Comparison of ENCODE assay signal across 9 cellular contexts in the genomic region with DNA sequence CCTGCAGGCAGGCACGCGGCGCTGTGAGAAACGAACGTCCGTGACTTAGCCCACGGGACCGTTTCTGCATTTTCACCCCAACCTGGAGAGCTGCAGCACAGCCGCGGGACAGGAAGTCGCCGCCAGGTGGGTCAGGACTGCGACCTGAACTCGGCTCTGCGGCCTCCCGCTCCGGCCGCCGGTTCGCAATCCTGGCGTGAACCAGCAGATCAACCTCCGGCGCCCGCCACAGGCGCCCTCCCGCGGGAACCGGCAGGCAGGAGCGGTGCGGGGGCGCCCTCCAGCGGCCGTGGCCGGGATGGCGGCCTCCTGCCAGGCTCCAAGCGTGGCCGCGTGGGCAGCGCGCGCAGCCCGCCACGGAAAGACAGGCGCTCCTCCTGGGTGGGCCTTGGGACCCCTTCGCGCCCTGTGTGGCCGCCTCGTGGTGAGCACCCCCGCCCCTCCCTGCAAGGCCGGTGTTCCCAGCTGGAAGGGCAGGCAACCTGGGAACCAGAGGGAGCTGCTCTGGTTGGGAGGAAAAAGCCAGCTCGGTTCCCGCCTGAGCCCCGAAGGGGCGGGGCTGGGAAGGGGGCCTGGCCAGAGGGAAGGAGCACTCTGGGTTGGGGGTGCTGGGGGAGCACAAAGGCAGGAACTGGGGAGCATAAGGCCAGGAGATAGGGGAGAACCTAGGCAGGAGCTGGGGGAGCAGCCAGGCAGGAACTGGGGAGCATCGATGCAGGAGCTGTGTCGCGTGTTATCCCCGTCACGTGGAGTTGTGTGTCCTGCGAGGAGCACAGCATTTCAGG. TPM values are rescaled to one million over a fixed set of nuclear protein-coding genes. Genes with fewer than 3 reads are reported as not detected.
DNase-seq lines count a peak whose midpoint lies in the region; ATAC-seq, FAIRE-seq and TF ChIP-seq lines count a peak whose summit lies in the region.
"Had no signal": no experiment of that assay in that cellular context is flagged by ENCODE, and none has a peak within 500 bp of the region (broad histone marks: within the 10 kb centered on the region; RNA-seq: fewer than 3 reads in every experiment).

No MANE protein-coding gene starts in this region.

- H3K27ac Mint-ChIP-seq in activated naive CD8-positive, alpha-beta T cell treated with anti-CD3 and anti-CD28 coated beads, Interleukin-2, amount 10 ng/mL, durations not matched to agents 7 days and 5 days, result no peak overlapping the region
- H3K27ac Mint-ChIP-seq: stimulated activated naive CD8-positive, alpha-beta T cell treated with anti-CD3 and anti-CD28 coated beads, Interleukin-15, Interleukin-2, amounts not matched to agents 100 ng/mL and 50 ng/mL, for 24 hours had no signal

- H3K27me3 Mint-ChIP-seq in activated naive CD8-positive, alpha-beta T cell treated with anti-CD3 and anti-CD28 coated beads, Interleukin-2, amount 10 ng/mL, durations not matched to agents 7 days and 5 days, result peaks cover 38% of the 10 kb centered on the region

- intact Hi-C loops in heart left ventricle (cut with DNase I) (loop anchor here (1.0 to 10.0 kb wide), 18 partner anchors 28 to 342 kb away; a partner anchor contains a TSS), transverse colon (cut with DNase I; ENCODE audit: low total_unique reads) (loop anchor here (5.0 kb wide), 2 partner anchors 192 to 232 kb away; no protein-coding TSS in a partner anchor)

- in situ Hi-C loops in transverse colon (cut with MboI; ENCODE audit: low pct_ligation_motif_present in 1 of 4, low pct_unique_long_range_greater_than_20kb in 1 of 4, low sequenced_read_pairs in 3 of 4), result loop anchor here in 3 of 4 donors (25.0 kb wide), 3 partner anchors 97 to 222 kb away; a partner anchor contains a TSS

- ATAC-seq in activated naive CD8-positive, alpha-beta T cell treated with anti-CD3 and anti-CD28 coated beads, Interleukin-2, amount 10 ng/mL, durations not matched to agents 7 days and 5 days (ENCODE audit: low read depth), result peak; percentile 57
- ATAC-seq in heart left ventricle, result peak; percentile 23 to 75 (median 60)

- TF ChIP-seq CTCF in heart left ventricle (IDR thresholded peaks at IDR 0.05) (peak; percentile 93 to 100 (median 98)), transverse colon (IDR thresholded peaks at IDR 0.05) (peak; percentile 78 to 99 (median 97))

- no peak for TF ChIP-seq EP300 in transverse colon (IDR thresholded peaks at IDR 0.05; ENCODE audit: low read depth)

- H3K27ac ChIP-seq in heart left ventricle, result peak overlapping the region in 2 of 12 donors; percentile 49 to 62
- H3K27ac ChIP-seq in transverse colon, result no peak overlapping the region

- H3K4me3 Mint-ChIP-seq in activated naive CD8-positive, alpha-beta T cell treated with anti-CD3 and anti-CD28 coated beads, Interleukin-2, amount 10 ng/mL, durations not matched to agents 7 days and 5 days, result peak overlapping the region; percentile 10

- POLR2A ChIA-PET in activated naive CD8-positive, alpha-beta T cell treated with anti-CD3 and anti-CD28 coated beads, Interleukin-2, amount 10 ng/mL, durations not matched to agents 7 days and 5 days (lab: Charles Lee), result interaction anchor here (0.7 to 1.4 kb wide), 8 partner anchors 23 to 193 kb away, joined by 3 to 12 read pairs (median 4); a partner anchor contains a TSS

- no peak; the same call in 1 of the 2 replicates for TF ChIP-seq POLR2A in H54 (IDR thresholded peaks at IDR 0.05; ENCODE audit: low read depth, low read length)
- TF ChIP-seq POLR2A in heart left ventricle (IDR thresholded peaks at IDR 0.05), result no peak
- TF ChIP-seq POLR2A in transverse colon (IDR thresholded peaks at IDR 0.05), result no peak

- H3K4me3 ChIP-seq in heart left ventricle (peak overlapping the region; percentile 20 to 64 (median 51)), transverse colon (peak overlapping the region; percentile 16 to 52 (median 44))

- H3K4me1 ChIP-seq in heart left ventricle (peaks cover 0 to 70% (median 53%) of the 10 kb centered on the region in 12 donors), transverse colon (peaks cover 20 to 44% (median 38%) of the 10 kb centered on the region in 4 donors)

- peaks cover 9% of the 10 kb centered on the region for H3K4me1 Mint-ChIP-seq in activated naive CD8-positive, alpha-beta T cell treated with anti-CD3 and anti-CD28 coated beads, Interleukin-2, amount 10 ng/mL, durations not matched to agents 7 days and 5 days

- no peaks in the 10 kb centered on the region for H3K36me3 Mint-ChIP-seq in activated naive CD8-positive, alpha-beta T cell treated with anti-CD3 and anti-CD28 coated beads, Interleukin-2, amount 10 ng/mL, durations not matched to agents 7 days and 5 days

- FAIRE-seq in H54 (lab: Jason Lieb, UNC), result no peak

- no peaks in the 10 kb centered on the region for H3K9me3 ChIP-seq in heart left ventricle
- no peaks in the 10 kb centered on the region for H3K9me3 ChIP-seq in transverse colon

- WGBS in heart left ventricle, 4 donors, result 5 to 22% (median 12%) methylated on average over 13 to 60 of the region's 60 CpGs
- 10% methylated on average over 27 of the region's 60 CpGs; no CpG with 5 or more reads in 1 of the 2 donors for WGBS in transverse colon (ENCODE audit: low coverage in 1 of 2), 2 donors

- H3K27me3 ChIP-seq in heart left ventricle (peaks cover 0 to 8% (median 0%) of the 10 kb centered on the region in 9 donors), transverse colon (peaks cover 29% of the 10 kb centered on the region)

- H3K9me3 Mint-ChIP-seq in activated naive CD8-positive, alpha-beta T cell treated with anti-CD3 and anti-CD28 coated beads, Interleukin-2, amount 10 ng/mL, durations not matched to agents 7 days and 5 days, result no peaks in the 10 kb centered on the region
- H3K9me3 Mint-ChIP-seq: stimulated activated naive CD8-positive, alpha-beta T cell treated with anti-CD3 and anti-CD28 coated beads, Interleukin-15, Interleukin-2, amounts not matched to agents 100 ng/mL and 50 ng/mL, for 24 hours had no signal

- H3K36me3 ChIP-seq in heart left ventricle (no peaks in the 10 kb centered on the region), transverse colon (no peaks in the 10 kb centered on the region)

- DNase-seq in DMS79 (lab: John Stamatoyannopoulos, UW) (peak; percentile 32), H54 (ENCODE audit: insufficient read length, low spot score) (peak; percentile 93), NAMALWA (ENCODE audit: low spot score) (peak; percentile 88), SKM-1 treated with dmso at 0.1 percent for 144 hours (lab: John Stamatoyannopoulos, UW; ENCODE audit: unreplicated experiment) (peak; percentile 79), heart left ventricle (peak; percentile 88 to 95 (median 91)), pons (ENCODE audit: low spot score) (peak; percentile 75), transverse colon (peak; percentile 90)
- peak; percentile 97 for DNase-seq in activated naive CD8-positive, alpha-beta T cell treated with anti-CD3 and anti-CD28 coated beads, Interleukin-2, amount 10 ng/mL, durations not matched to agents 7 days and 5 days

RNA-seq across cellular contexts. Expression of a gene that starts 28.2 kb away (rescaled TPM):
- total RNA-seq in activated naive CD8-positive, alpha-beta T cell treated with anti-CD3 and anti-CD28 coated beads, Interleukin-2, amount 10 ng/mL, durations not matched to agents 7 days and 5 days, result 1,000 to 10,000 TPM; 2,936 to 3,174 TPM
- total RNA-seq in heart left ventricle (1,000 to 10,000 TPM in 2 of 9 donors, 100 to 1,000 TPM in 7; 335 to 1,653 (median 423) TPM), transverse colon (1,000 to 10,000 TPM; 2,099 to 4,882 (median 4,009) TPM)
- polyA plus RNA-seq in heart left ventricle, result 1,000 to 10,000 TPM in 1 of 2 donors, 100 to 1,000 TPM in 1; 149 to 1,468 TPM

RNA-seq across cellular contexts. Expression of a gene that starts 43.8 kb away (rescaled TPM):
- 1 to 10 TPM in 1 of 2 experiments, under 1 TPM in 1; 0.94 to 1.7 TPM for total RNA-seq in activated naive CD8-positive, alpha-beta T cell treated with anti-CD3 and anti-CD28 coated beads, Interleukin-2, amount 10 ng/mL, durations not matched to agents 7 days and 5 days
- total RNA-seq in heart left ventricle (under 1 TPM in 6 of 9 donors, not detected in 3; 0.22 to 0.72 (median 0.45) TPM), transverse colon (10 to 100 TPM in 2 of 4 donors, 1 to 10 TPM in 2; 2.3 to 36.4 (median 17.2) TPM)
- polyA plus RNA-seq in heart left ventricle, result under 1 TPM; 0.28 to 0.42 TPM

Comparison
In these comparisons a context has a peak if more than half of its experiments do, and no peak if none do; other contexts are left out.
1. DNase-seq: peak in every context shown above with its lines; median percentile 97 in activated naive CD8-positive, alpha-beta T cell treated with anti-CD3 and anti-CD28 coated beads, Interleukin-2, amount 10 ng/mL, durations not matched to agents 7 days and 5 days; 93 in H54; 91 in heart left ventricle; 90 in transverse colon; 88 in NAMALWA; 79 in SKM-1 treated with dmso at 0.1 percent for 144 hours; 75 in pons; 32 in DMS79.